ENCODE assay signal across 8 cellular contexts in genomic region chr17:40314557-40314953, GRCh38. TPM values are rescaled to one million over a fixed set of nuclear protein-coding genes. Genes with fewer than 3 reads are reported as not detected.
DNase-seq lines count a peak whose midpoint lies in the region; TF ChIP-seq lines count a peak whose summit lies in the region.

No MANE protein-coding gene starts in this region.

- peaks cover 47% of the 10 kb centered on the region for H3F3A ChIP-seq in MM.1S (ENCODE audit: insufficient read depth, low read length)

- peak overlapping the region; percentile 39 for H3K27ac ChIP-seq in C4-2B
- H3K27ac ChIP-seq in MM.1S (ENCODE audit: low read length), result peak overlapping the region; percentile 54; the same call in 1 of the 2 replicates
- peak overlapping the region; percentile 90 to 91 for H3K27ac ChIP-seq in ascending aorta

- no peak overlapping the region for H3K4me3 ChIP-seq in MM.1S (ENCODE audit: low read length)
- no peak overlapping the region for H3K4me3 ChIP-seq in ascending aorta

- no peaks in the 10 kb centered on the region for H3K9me3 ChIP-seq in MM.1S (replicated peaks; ENCODE audit: insufficient read depth, low read length)
- H3K9me3 ChIP-seq in ascending aorta, result no peaks in the 10 kb centered on the region

- H3K27me3 ChIP-seq in MM.1S (replicated peaks; ENCODE audit: insufficient read depth, low read length), result no peaks in the 10 kb centered on the region
- no peaks in the 10 kb centered on the region for H3K27me3 ChIP-seq in ascending aorta

- DNase-seq in MM.1S, result peak; percentile 89
- peak; percentile 94 for DNase-seq in T1000 (lab: John Stamatoyannopoulos, UW)
- peak; percentile 90 to 98 for DNase-seq in ascending aorta (ENCODE audit: low spot score in 2 of 2)
- peak; percentile 82 for DNase-seq in iris pigment epithelial cell (ENCODE audit: low read depth)
- DNase-seq in stimulated activated CD4-positive, alpha-beta T cell treated with anti-CD3 and anti-CD28 coated beads, Interleukin-4, amount 100 ng/mL, for 1 hour, result peak; percentile 87
- DNase-seq in hippocampal formation (lab: John Stamatoyannopoulos, UW), result no peak
- DNase-seq in NCI-H526 (lab: John Stamatoyannopoulos, UW), result no peak

- intact Hi-C loops in ascending aorta (cut with DNase I), result loop anchor here (5.0 kb wide), 2 partner anchors 103 to 138 kb away; partner anchors contain the start of gene TOP2A

- H4K20me1 ChIP-seq in MM.1S (ENCODE audit: insufficient read depth, low read length), result no peaks in the 10 kb centered on the region

- H2AFZ ChIP-seq in MM.1S (ENCODE audit: low read length), result no peak overlapping the region

- peak overlapping the region; percentile 50; the same call in 1 of the 2 replicates for H3K4me2 ChIP-seq in MM.1S (ENCODE audit: low read depth, low read length)

- no peak overlapping the region; the same call in 1 of the 2 replicates for H3K9ac ChIP-seq in MM.1S (ENCODE audit: low read length)

- H3K9me2 ChIP-seq in MM.1S (replicated peaks; ENCODE audit: insufficient read depth, low read length), result no peaks in the 10 kb centered on the region

- TF ChIP-seq CTCF in C4-2B (conservative IDR thresholded peaks at IDR 0.05) (no peak), MM.1S (IDR thresholded peaks at IDR 0.05; ENCODE audit: low read length) (no peak), ascending aorta (IDR thresholded peaks at IDR 0.05) (peak in 1 of 3 experiments; percentile 30)

- H3K4me1 ChIP-seq in MM.1S (ENCODE audit: low read length) (peaks cover 75% of the 10 kb centered on the region), ascending aorta (peaks cover 56 to 88% of the 10 kb centered on the region in 2 donors)

- H3K36me3 ChIP-seq in MM.1S (replicated peaks; ENCODE audit: insufficient read depth, low read length), result no peaks in the 10 kb centered on the region
- H3K36me3 ChIP-seq in ascending aorta, result no peaks in the 10 kb centered on the region

- peaks cover 27% of the 10 kb centered on the region for H3K79me2 ChIP-seq in MM.1S (ENCODE audit: low read length)

RNA-seq across cellular contexts. Expression of gene RARA, which starts 5.6 kb away (rescaled TPM):
- 77.3 TPM for total RNA-seq in ascending aorta

RNA-seq across cellular contexts. Expression of gene CDC6, which starts 26.9 kb away (rescaled TPM):
- total RNA-seq in ascending aorta, result 1.2 TPM

RNA-seq across cellular contexts. Expression of gene GJD3, which starts 50.0 kb away (rescaled TPM):
- not detected for total RNA-seq in ascending aorta

Comparison
In these comparisons a context has a peak if more than half of its experiments do, and no peak if none do; other contexts are left out.
1. H3K27ac ChIP-seq: peak in every context shown above with its lines; median percentile 90 in ascending aorta; 54 in MM.1S; 39 in C4-2B.
2. DNase-seq: peak in MM.1S (single experiment), T1000 (single experiment), ascending aorta (2 of 2), iris pigment epithelial cell (single experiment) and stimulated activated CD4-positive, alpha-beta T cell treated with anti-CD3 and anti-CD28 coated beads, Interleukin-4, amount 100 ng/mL, for 1 hour (single experiment); none in hippocampal formation (0 of 2) and NCI-H526 (0 of 2).